ENCODE assay signal across 9 cellular contexts in genomic region chrX:150772150-150772970, GRCh38.
A peak's percentile ranks its signal among the peaks of the same experiment; 100 is the strongest.
DNase-seq lines count a peak whose midpoint lies in the region; ATAC-seq and TF ChIP-seq lines count a peak whose summit lies in the region.
"Had no signal": no experiment of that assay in that cellular context is flagged by ENCODE, and none has a peak within 500 bp of the region (broad histone marks: within the 10 kb centered on the region; RNA-seq: fewer than 3 reads in every experiment).

No MANE protein-coding gene starts in this region.

- peaks cover 4% of the 10 kb centered on the region for H3K4me1 ChIP-seq in vagina

- no peaks in the 10 kb centered on the region for H3K27me3 Mint-ChIP-seq in progenitor cell of endocrine pancreas
- H3K27me3 Mint-ChIP-seq: activated naive CD4-positive, alpha-beta T cell treated with anti-CD3 and anti-CD28 coated beads, Interleukin-2, amount 50 U/mL, for 24 hours had no signal

- H3K27ac ChIP-seq in vagina, result no peak overlapping the region

- intact Hi-C loops in head of caudate nucleus (cut with DNase I) (loop anchor here (2.0 to 10.0 kb wide), 2 partner anchors 132 to 310 kb away; no protein-coding TSS in a partner anchor), vagina (cut with DNase I) (loop anchor here (5.0 kb wide), 1 partner anchor 310 kb away; no protein-coding TSS in a partner anchor)

- ATAC-seq in GM21526 (IDR thresholded peaks at IDR 0.05; ENCODE audit: low FRiP score, unreplicated experiment), result peak; percentile 68

- H3K4me3 Mint-ChIP-seq in progenitor cell of endocrine pancreas (ENCODE audit: low read depth), result no peak overlapping the region
- H3K4me3 Mint-ChIP-seq: activated naive CD4-positive, alpha-beta T cell treated with anti-CD3 and anti-CD28 coated beads, Interleukin-2, amount 50 U/mL, for 24 hours had no signal

- peak; percentile 84 for TF ChIP-seq CTCF in LNCaP clone FGC (IDR thresholded peaks at IDR 0.05; ENCODE audit: control insufficient read depth, extremely low read depth, insufficient read depth)
- peak; percentile 86 for TF ChIP-seq CTCF in progenitor cell of endocrine pancreas (IDR thresholded peaks at IDR 0.05; ENCODE audit: unreplicated experiment)
- TF ChIP-seq CTCF in vagina (IDR thresholded peaks at IDR 0.05), result peak; percentile 52 to 72 (median 53)

- no peaks in the 10 kb centered on the region for H3K27me3 ChIP-seq in vagina

- no peak overlapping the region for H3K27ac Mint-ChIP-seq in progenitor cell of endocrine pancreas
- H3K27ac Mint-ChIP-seq: activated naive CD4-positive, alpha-beta T cell treated with anti-CD3 and anti-CD28 coated beads, Interleukin-2, amount 50 U/mL, for 24 hours had no signal

- no peaks in the 10 kb centered on the region for H3K9me3 Mint-ChIP-seq in progenitor cell of endocrine pancreas (ENCODE audit: low read depth)
- H3K9me3 Mint-ChIP-seq: activated naive CD4-positive, alpha-beta T cell treated with anti-CD3 and anti-CD28 coated beads, Interleukin-2, amount 50 U/mL, for 24 hours had no signal

- H3K36me3 ChIP-seq in vagina, result no peaks in the 10 kb centered on the region

- DNase-seq in DMS 273 treated with DMSO at 0.1 percent for 48 hours (lab: John Stamatoyannopoulos, UW), result peak; percentile 27
- peak; percentile 1 for DNase-seq in LNCaP clone FGC (ENCODE audit: low read depth)
- DNase-seq in SHP77 treated with DMSO at 0.1 percent for 48 hours (lab: John Stamatoyannopoulos, UW), result peak; percentile 4
- DNase-seq in activated naive CD4-positive, alpha-beta T cell treated with Interleukin-2 at 50 U/mL for 16 hours, result peak; percentile 79
- peak; percentile 55 to 91 (median 84) for DNase-seq in head of caudate nucleus
- DNase-seq in progenitor cell of endocrine pancreas (ENCODE audit: low spot score, unreplicated experiment), result peak; percentile 86
- DNase-seq in vagina (ENCODE audit: extremely low spot score in 2 of 2), result no peak

- H3K9me3 ChIP-seq in vagina, result no peaks in the 10 kb centered on the region

- no peak overlapping the region for H3K4me3 ChIP-seq in LNCaP clone FGC (ENCODE audit: low read depth, low read length)
- no peak overlapping the region for H3K4me3 ChIP-seq in vagina

- no peak for TF ChIP-seq POLR2A in vagina (IDR thresholded peaks at IDR 0.05)

- peaks cover 11% of the 10 kb centered on the region for H3K36me3 Mint-ChIP-seq in progenitor cell of endocrine pancreas (ENCODE audit: insufficient read depth)
- H3K36me3 Mint-ChIP-seq: activated naive CD4-positive, alpha-beta T cell treated with anti-CD3 and anti-CD28 coated beads, Interleukin-2, amount 50 U/mL, for 24 hours had no signal

- H3K4me1 Mint-ChIP-seq in progenitor cell of endocrine pancreas (ENCODE audit: low read depth), result no peaks in the 10 kb centered on the region
- H3K4me1 Mint-ChIP-seq: activated naive CD4-positive, alpha-beta T cell treated with anti-CD3 and anti-CD28 coated beads, Interleukin-2, amount 50 U/mL, for 24 hours had no signal

Comparison
In these comparisons a context has a peak if more than half of its experiments do, and no peak if none do; other contexts are left out.
1. DNase-seq: peak in DMS 273 treated with DMSO at 0.1 percent for 48 hours (single experiment), LNCaP clone FGC (single experiment), SHP77 treated with DMSO at 0.1 percent for 48 hours (single experiment), activated naive CD4-positive, alpha-beta T cell treated with Interleukin-2 at 50 U/mL for 16 hours (single experiment), head of caudate nucleus (42 of 42) and progenitor cell of endocrine pancreas (single experiment); none in vagina (0 of 2).
2. Peak in every context shown above with its lines, with median percentiles within 50 percentile points of each other: CTCF ChIP-seq.